In the genomic region with DNA sequence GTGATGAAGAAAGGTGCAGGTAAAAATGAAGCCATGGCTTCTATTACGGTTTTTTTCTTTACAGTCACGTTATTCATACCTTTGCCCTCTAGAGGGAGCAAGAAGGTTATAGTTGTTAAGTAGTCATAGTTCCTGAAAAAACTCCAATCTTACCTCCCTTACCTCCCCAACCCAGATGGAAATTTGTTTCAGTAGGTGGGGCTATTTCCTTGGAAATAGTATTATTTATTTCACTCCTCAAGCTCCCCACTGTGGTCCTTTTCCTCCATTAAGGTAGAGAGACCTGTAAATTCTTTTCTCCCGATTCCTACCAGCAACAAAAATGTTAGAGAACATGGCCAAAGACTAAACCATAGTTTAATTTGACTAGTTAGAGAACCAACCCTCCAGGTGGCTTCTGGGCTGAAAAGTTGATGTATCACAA, we compare ENCODE assay signal across 8 cellular contexts. TPM values are rescaled to one million over a fixed set of nuclear protein-coding genes. Genes with fewer than 3 reads are reported as not detected.
A peak's percentile ranks its signal among the peaks of the same experiment; 100 is the strongest.
DNase-seq lines count a peak whose midpoint lies in the region; ATAC-seq and TF ChIP-seq lines count a peak whose summit lies in the region.

No MANE protein-coding gene starts in this region.

- ATAC-seq in HG03025 (IDR thresholded peaks at IDR 0.05; ENCODE audit: low FRiP score, unreplicated experiment) (peak; percentile 49), body of pancreas (peak; percentile 90), HG03342 (IDR thresholded peaks at IDR 0.05; ENCODE audit: unreplicated experiment) (no peak)
- ATAC-seq in stimulated activated naive B cell treated with anti-CD40 and anti-IgM and Interleukin-4, amounts not matched to agents 10 μg/mL and 1 μg/mL and 100 μg/mL, for 72 hours (replicated peaks): no peak

- H3K9me3 Mint-ChIP-seq in stimulated activated naive B cell treated with anti-CD40 and anti-IgM and Interleukin-4, amounts not matched to agents 10 μg/mL and 1 μg/mL and 100 μg/mL, for 72 hours: no peaks in the 10 kb centered on the region

- TF ChIP-seq POLR2A in body of pancreas (IDR thresholded peaks at IDR 0.05): no peak

- H3K27ac ChIP-seq in body of pancreas (no peak overlapping the region), iPS DF 6.9 (ENCODE audit: low read length) (no peak overlapping the region)

- DNase-seq in COLO829 (ENCODE audit: low spot score): peak; percentile 84
- DNase-seq in NCI-H510A (lab: John Stamatoyannopoulos, UW): peak; percentile 49
- DNase-seq in body of pancreas: peak in 1 of 4 donors; percentile 17
- DNase-seq in iPS DF 6.9 (ENCODE audit: low read depth, low spot score): peak; percentile 22
- no peak for DNase-seq in stimulated activated naive B cell treated with anti-CD40 and anti-IgM and Interleukin-4, amounts not matched to agents 10 μg/mL and 1 μg/mL and 100 μg/mL, for 72 hours
- DNase-seq in occipital lobe (lab: John Stamatoyannopoulos, UW): no peak

- H3K4me1 ChIP-seq in body of pancreas: no peaks in the 10 kb centered on the region
- H3K4me1 ChIP-seq in iPS DF 6.9 (ENCODE audit: control insufficient read depth, insufficient read depth, low read length): no peaks in the 10 kb centered on the region

- H3K4me1 Mint-ChIP-seq in stimulated activated naive B cell treated with anti-CD40 and anti-IgM and Interleukin-4, amounts not matched to agents 10 μg/mL and 1 μg/mL and 100 μg/mL, for 72 hours: peaks cover 0 to 11% of the 10 kb centered on the region in 2 donors

- no peaks in the 10 kb centered on the region for H3K27me3 ChIP-seq in body of pancreas
- H3K27me3 ChIP-seq in iPS DF 6.9 (ENCODE audit: control insufficient read depth, insufficient read depth, low read length): no peaks in the 10 kb centered on the region

- intact Hi-C loops in body of pancreas (cut with DNase I): no loop called here

- H3K36me3 Mint-ChIP-seq in stimulated activated naive B cell treated with anti-CD40 and anti-IgM and Interleukin-4, amounts not matched to agents 10 μg/mL and 1 μg/mL and 100 μg/mL, for 72 hours: peaks cover 13 to 27% of the 10 kb centered on the region in 2 donors

- H3K36me3 ChIP-seq in body of pancreas (replicated peaks in 1 of 2; ENCODE audit: insufficient read depth in 1 of 2, low read depth in 2 of 2) (no peaks in the 10 kb centered on the region), iPS DF 6.9 (ENCODE audit: control insufficient read depth, insufficient read depth, low read length) (no peaks in the 10 kb centered on the region)

- no peak overlapping the region for H3K4me3 ChIP-seq in body of pancreas
- no peak overlapping the region for H3K4me3 ChIP-seq in iPS DF 6.9 (ENCODE audit: low read length)

- H3K9me3 ChIP-seq in body of pancreas (no peaks in the 10 kb centered on the region), iPS DF 6.9 (ENCODE audit: control insufficient read depth, insufficient read depth, low read length) (no peaks in the 10 kb centered on the region)

- no peak overlapping the region for H3K4me3 Mint-ChIP-seq in stimulated activated naive B cell treated with anti-CD40 and anti-IgM and Interleukin-4, amounts not matched to agents 10 μg/mL and 1 μg/mL and 100 μg/mL, for 72 hours

- peak overlapping the region; percentile 42 for H3K27ac Mint-ChIP-seq in stimulated activated naive B cell treated with anti-CD40 and anti-IgM and Interleukin-4, amounts not matched to agents 10 μg/mL and 1 μg/mL and 100 μg/mL, for 72 hours

- 15 to 20% methylated on average over 3 of the region's 3 CpGs for WGBS in body of pancreas, 2 donors
- no CpG with 5 or more reads among the region's 3 CpGs for WGBS in iPS DF 6.9 (ENCODE audit: insufficient coverage, insufficient read length)

- no peaks in the 10 kb centered on the region for H3K27me3 Mint-ChIP-seq in stimulated activated naive B cell treated with anti-CD40 and anti-IgM and Interleukin-4, amounts not matched to agents 10 μg/mL and 1 μg/mL and 100 μg/mL, for 72 hours

- TF ChIP-seq CTCF in body of pancreas (IDR thresholded peaks at IDR 0.05): peak; percentile 43 to 88 (median 83)

RNA-seq across cellular contexts. Expression of gene TMX1, which starts 43.4 kb away (rescaled TPM):
- total RNA-seq in body of pancreas: 10 to 100 TPM; 15.5 to 17.9 TPM
- total RNA-seq in occipital lobe: 32.0 TPM

Comparison
In these comparisons a context has a peak if more than half of its experiments do, and no peak if none do; other contexts are left out.
1. DNase-seq: peak in COLO829 (single experiment), NCI-H510A (single experiment) and iPS DF 6.9 (single experiment); none in stimulated activated naive B cell treated with anti-CD40 and anti-IgM and Interleukin-4, amounts not matched to agents 10 μg/mL and 1 μg/mL and 100 μg/mL, for 72 hours (single experiment) and occipital lobe (single experiment).
2. ATAC-seq: peak in HG03025 (single experiment) and body of pancreas (single experiment); none in stimulated activated naive B cell treated with anti-CD40 and anti-IgM and Interleukin-4, amounts not matched to agents 10 μg/mL and 1 μg/mL and 100 μg/mL, for 72 hours (0 of 2) and HG03342 (single experiment).